Comparison of ENCODE assay signal across 26 cellular contexts in the genomic region with DNA sequence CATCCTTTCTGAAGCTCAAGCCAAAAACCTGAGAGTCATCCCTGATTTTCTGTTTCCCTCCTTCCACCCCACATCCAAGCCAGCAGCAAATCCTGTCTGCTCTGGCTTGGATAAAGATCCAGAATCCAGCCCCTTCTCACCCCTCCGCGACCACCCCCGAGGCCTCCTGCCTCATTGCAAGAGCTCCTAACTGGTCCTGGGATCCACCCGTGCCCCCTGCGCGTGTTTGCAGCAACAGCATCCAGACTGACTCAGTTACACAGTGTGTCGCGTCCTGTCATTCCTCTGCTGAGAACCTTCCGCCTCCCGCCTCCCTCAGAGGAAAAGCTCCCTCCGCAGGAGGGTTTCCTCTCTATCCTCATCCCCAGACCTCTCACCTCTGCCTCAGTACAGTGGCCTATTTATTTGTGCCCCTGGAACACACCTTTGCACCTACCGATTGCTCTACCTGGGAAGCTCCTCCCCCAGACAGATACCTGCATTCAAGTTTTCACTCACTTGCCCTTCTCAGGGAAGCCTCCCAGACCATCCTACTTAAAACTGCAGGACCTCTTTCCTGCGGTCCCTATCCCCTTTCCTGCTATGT. TPM values are rescaled to one million over a fixed set of nuclear protein-coding genes. Genes with fewer than 3 reads are reported as not detected.
DNase-seq lines count a peak whose midpoint lies in the region; ATAC-seq, FAIRE-seq and TF ChIP-seq lines count a peak whose summit lies in the region.
"Had no signal": no experiment of that assay in that cellular context is flagged by ENCODE, and none has a peak within 500 bp of the region (broad histone marks: within the 10 kb centered on the region; RNA-seq: fewer than 3 reads in every experiment).

No MANE protein-coding gene starts in this region.

- FAIRE-seq in HTR-8/SVneo (lab: Jason Lieb, UNC): no peak
- FAIRE-seq: D721Med, keratinocyte, urothelium cell line had no signal

- intact Hi-C loops in IMR-90 (cut with micrococcal nuclease) (no loop called here), sigmoid colon (cut with DNase I) (no loop called here), left colon (cut with DNase I, micrococcal nuclease) (no loop called here)

- H3K79me1 ChIP-seq in IMR-90 (ENCODE audit: low read depth in 1 of 2, low read length in 2 of 2): no peaks in the 10 kb centered on the region

- H3K18ac ChIP-seq in IMR-90 (ENCODE audit: low read depth, low read length): no peak overlapping the region

- 37% methylated on average over 3 of the region's 13 CpGs; no CpG with 5 or more reads in 1 of the 2 experiments for WGBS in IMR-90 (ENCODE audit: extremely low coverage in 2 of 2, insufficient read length in 1 of 2), 2 experiments
- 50 to 60% methylated on average over 13 of the region's 13 CpGs for WGBS in sigmoid colon, 2 donors

- no peak overlapping the region for H3K4me3 ChIP-seq in IMR-90 (ENCODE audit: insufficient read depth, low read depth, low read length)
- peak overlapping the region; percentile 18 for H3K4me3 ChIP-seq in iPS-15b (ENCODE audit: low read depth, low read length)
- no peak overlapping the region for H3K4me3 ChIP-seq in sigmoid colon
- H3K4me3 ChIP-seq: HAP-1 had no signal

- peak overlapping the region; percentile 43 for H2AFZ ChIP-seq in IMR-90 (replicated peaks; ENCODE audit: low read length, poor library complexity)

- TF ChIP-seq EP300 in sigmoid colon (IDR thresholded peaks at IDR 0.05): no peak

- no peak overlapping the region for H4K5ac ChIP-seq in IMR-90 (ENCODE audit: low read depth, low read length)

- TF ChIP-seq POLR2A in IMR-90 (IDR thresholded peaks at IDR 0.05; ENCODE audit: low read depth, low read length) (no peak), sigmoid colon (IDR thresholded peaks at IDR 0.05) (no peak)

- ATAC-seq in IMR-90 (ENCODE audit: low read depth) (no peak), left colon (no peak)
- ATAC-seq: Right ventricle myocardium inferior; SK-N-SH treated with all-trans-retinoic acid at 6 μM for 48 hours; stimulated activated naive B cell treated with anti-CD40 and anti-IgM and Interleukin-4, amounts not matched to agents 10 μg/mL and 1 μg/mL and 100 μg/mL, for 72 hours had no signal

- H2BK5ac ChIP-seq in IMR-90 (ENCODE audit: low read depth, low read length, poor library complexity, severe bottlenecking): no peak overlapping the region

- no peak overlapping the region for H3K4ac ChIP-seq in IMR-90 (ENCODE audit: low read depth, low read length)

- H4K91ac ChIP-seq in IMR-90 (ENCODE audit: insufficient read depth, low read depth, low read length): no peak overlapping the region

- H3K27me3 ChIP-seq in IMR-90 (ENCODE audit: control insufficient read depth, insufficient read depth, low read length) (peaks cover 49% of the 10 kb centered on the region), iPS-15b (ENCODE audit: control insufficient read depth, insufficient read depth, low read length) (peaks cover 41% of the 10 kb centered on the region), sigmoid colon (peaks cover 10 to 35% (median 14%) of the 10 kb centered on the region in 3 donors)

- no peaks in the 10 kb centered on the region; the same call in 1 of the 2 replicates for H4K20me1 ChIP-seq in IMR-90 (ENCODE audit: insufficient read depth, low read length)

- H3K4me1 ChIP-seq in IMR-90 (ENCODE audit: control insufficient read depth, insufficient read depth, low read length) (no peaks in the 10 kb centered on the region; the same call in 1 of the 2 replicates), iPS-15b (ENCODE audit: control insufficient read depth, insufficient read depth, low read length) (peaks cover 7% of the 10 kb centered on the region), sigmoid colon (peaks cover 0 to 10% (median 9%) of the 10 kb centered on the region in 4 donors)
- H3K4me1 ChIP-seq: HAP-1 had no signal

- peak; percentile 37 for DNase-seq in ELF-1 (ENCODE audit: low read depth, low spot score)
- no peak for DNase-seq in IMR-90
- peak; percentile 49 for DNase-seq in sigmoid colon
- no peak for DNase-seq in left colon
- DNase-seq in NCI-H510A treated with DMSO at 0.1 percent for 48 hours (lab: John Stamatoyannopoulos, UW): no peak
- DNase-seq in HTR-8/SVneo (ENCODE audit: insufficient read length, low spot score): no peak
- DNase-seq: activated CD4-positive, alpha-beta T cell treated with anti-CD3 and anti-CD28 coated beads, Interleukin-2, amount 10 ng/mL, durations not matched to agents 7 days and 5 days; activated naive CD4-positive, alpha-beta T cell treated with anti-CD3 and anti-CD28 coated beads, Interleukin-2, amount 10 ng/mL, durations not matched to agents 7 days and 5 days; activated T-cell treated with anti-CD3 and anti-CD28 coated beads, Interleukin-2, amount 50 U/mL, for 24 hours; anterior cingulate cortex; cortex of kidney; NCI-H1105; NCI-H187 treated with DMSO at 0.1 percent for 48 hours; NCI-H524 treated with DMSO at 0.1 percent for 48 hours; stimulated activated CD4-positive, alpha-beta T cell treated with anti-CD3 and anti-CD28 coated beads, Interleukin-4, amount 100 ng/mL, for 4 hours; stimulated activated naive B cell treated with anti-CD40 and anti-IgM and Interleukin-4, amounts not matched to agents 10 μg/mL and 1 μg/mL and 100 μg/mL, for 72 hours had no signal

- no TSS peak for BruUV-seq in IMR-90 (replicated peaks; lab: Mats Ljungman, UMichigan)

- TF ChIP-seq RAD21 in IMR-90 (IDR thresholded peaks at IDR 0.05; ENCODE audit: low read length): no peak

- CTCF ChIA-PET in IMR-90 (lab: Yijun Ruan, JAX): interaction anchor here (1.1 kb wide), 1 partner anchor 15 kb away, joined by 4 read pairs; no protein-coding TSS in a partner anchor

- H2AK9ac ChIP-seq in IMR-90 (replicated peaks; ENCODE audit: low read depth, low read length, poor library complexity): no peak overlapping the region

- H3K9ac ChIP-seq in IMR-90 (ENCODE audit: low read depth, low read length): no peak overlapping the region
- no peak overlapping the region for H3K9ac ChIP-seq in iPS-15b (ENCODE audit: low read depth, low read length)

- POLR2A ChIA-PET in IMR-90 (lab: Charles Lee; ENCODE audit: unreplicated experiment): no interaction called here

- H3K9me3 ChIP-seq in IMR-90 (ENCODE audit: control insufficient read depth, insufficient read depth, low read length): no peaks in the 10 kb centered on the region; the same call in 1 of the 2 replicates
- no peaks in the 10 kb centered on the region for H3K9me3 ChIP-seq in iPS-15b (ENCODE audit: control insufficient read depth, insufficient read depth, low read length)
- no peaks in the 10 kb centered on the region for H3K9me3 ChIP-seq in sigmoid colon
- H3K9me3 ChIP-seq: HAP-1 had no signal

- H2BK15ac ChIP-seq in IMR-90 (ENCODE audit: low read depth, low read length): no peak overlapping the region

- no peak overlapping the region for H3K56ac ChIP-seq in IMR-90 (ENCODE audit: extremely low read depth, insufficient read depth, low read length)

- TF ChIP-seq CTCF in IMR-90 (conservative IDR thresholded peaks at IDR 0.05; ENCODE audit: low read depth, low read length) (no peak), sigmoid colon (IDR thresholded peaks at IDR 0.05) (no peak)

- dilution Hi-C loops in IMR-90 (cut with HindIII; ENCODE audit: low sequenced_read_pairs, unreplicated experiment): no loop called here

- H3K27ac ChIP-seq in IMR-90 (ENCODE audit: insufficient read depth, low read length) (no peak overlapping the region), sigmoid colon (no peak overlapping the region)
- H3K27ac ChIP-seq: C4-2B, VCaP had no signal

- in situ Hi-C loops in IMR-90 (cut with MboI; ENCODE audit: low sequenced_read_pairs): no loop called here

- H2BK120ac ChIP-seq in IMR-90 (ENCODE audit: low read depth, low read length): no peak overlapping the region

- H3K23ac ChIP-seq in IMR-90 (ENCODE audit: low read depth, low read length): no peak overlapping the region

- H4K8ac ChIP-seq in IMR-90 (ENCODE audit: low read depth in 2 of 2, low read length in 2 of 2): no peak overlapping the region

- no peak overlapping the region for H3K4me2 ChIP-seq in IMR-90 (ENCODE audit: low read depth, low read length)

- H3K9me1 ChIP-seq in IMR-90 (ENCODE audit: insufficient read depth, low read length): no peaks in the 10 kb centered on the region

- H3K36me3 ChIP-seq in IMR-90 (ENCODE audit: control insufficient read depth, insufficient read depth, low read length): no peaks in the 10 kb centered on the region
- no peaks in the 10 kb centered on the region for H3K36me3 ChIP-seq in iPS-15b (ENCODE audit: control insufficient read depth, insufficient read depth, low read length)
- H3K36me3 ChIP-seq in sigmoid colon: no peaks in the 10 kb centered on the region
- H3K36me3 ChIP-seq: HAP-1 had no signal

- H2AK5ac ChIP-seq in IMR-90 (ENCODE audit: low read depth, low read length): no peak overlapping the region

- no peak overlapping the region for H2BK20ac ChIP-seq in IMR-90 (ENCODE audit: low read depth, low read length)

- no peak overlapping the region for H3K14ac ChIP-seq in IMR-90 (replicated peaks; ENCODE audit: low read depth, low read length)

TF ChIP-seq in IMR-90, 13 proteins besides CTCF, POLR2A, EP300 and RAD21 (continues in another document):
- no peak for TF ChIP-seq SMC3 (IDR thresholded peaks at IDR 0.05; ENCODE audit: low read depth, low read length)
- TF ChIP-seq MAZ (IDR thresholded peaks at IDR 0.05; ENCODE audit: borderline replicate concordance, low read depth, low read length): no peak
- no peak for TF ChIP-seq RCOR1 (IDR thresholded peaks at IDR 0.05; ENCODE audit: insufficient replicate concordance, low read length)
- no peak for TF ChIP-seq NFE2L2 (IDR thresholded peaks at IDR 0.05; ENCODE audit: low read depth, low read length)
- no peak for TF ChIP-seq CEBPB (IDR thresholded peaks at IDR 0.05; ENCODE audit: low read depth, low read length)
- no peak for TF ChIP-seq BHLHE40 (IDR thresholded peaks at IDR 0.05; ENCODE audit: low read depth, low read length)
- TF ChIP-seq, protein P1, sequence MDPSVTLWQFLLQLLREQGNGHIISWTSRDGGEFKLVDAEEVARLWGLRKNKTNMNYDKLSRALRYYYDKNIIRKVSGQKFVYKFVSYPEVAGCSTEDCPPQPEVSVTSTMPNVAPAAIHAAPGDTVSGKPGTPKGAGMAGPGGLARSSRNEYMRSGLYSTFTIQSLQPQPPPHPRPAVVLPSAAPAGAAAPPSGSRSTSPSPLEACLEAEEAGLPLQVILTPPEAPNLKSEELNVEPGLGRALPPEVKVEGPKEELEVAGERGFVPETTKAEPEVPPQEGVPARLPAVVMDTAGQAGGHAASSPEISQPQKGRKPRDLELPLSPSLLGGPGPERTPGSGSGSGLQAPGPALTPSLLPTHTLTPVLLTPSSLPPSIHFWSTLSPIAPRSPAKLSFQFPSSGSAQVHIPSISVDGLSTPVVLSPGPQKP (IDR thresholded peaks at IDR 0.05; ENCODE audit: borderline replicate concordance, low read depth, low read length): no peak
- TF ChIP-seq FOS (IDR thresholded peaks at IDR 0.05; ENCODE audit: low read depth, low read length): no peak

RNA-seq across cellular contexts. Expression of a gene that starts 21.6 kb away (rescaled TPM):
- not detected in 2 replicates for total RNA-seq in IMR-90 (2012; rRNA removed)
- polyA plus RNA-seq in IMR-90 (2012; rRNA removed): 0.03 TPM in 1 of 2 replicates, not detected in the other
- not detected in 2 replicates for polyA plus RNA-seq in IMR-90 (2012; cell fraction: cytosol; rRNA removed)
- 0.03 TPM in 1 of 2 replicates, not detected in the other for polyA plus RNA-seq in IMR-90 (2012; cell fraction: nucleus; rRNA removed; ENCODE audit: low replicate concordance)
- total RNA-seq in sigmoid colon: 1 to 10 TPM in 3 of 4 donors, under 1 TPM in 1; 0.66 to 4.7 (median 1.5) TPM
- polyA plus RNA-seq in sigmoid colon: 1 to 10 TPM in 1 of 3 donors, not detected in 2; 1.1 TPM
- total RNA-seq in left colon: 1 to 10 TPM in 1 of 2 donors, under 1 TPM in 1; 0.31 to 1.0 TPM
- total RNA-seq: activated CD4-positive, alpha-beta T cell treated with anti-CD3 and anti-CD28 coated beads, Interleukin-2, amount 10 ng/mL, durations not matched to agents 7 days and 5 days; mononuclear cell had no signal

Comparison
In these comparisons a context has a peak if more than half of its experiments do, and no peak if none do; other contexts are left out.
1. DNase-seq: peak in ELF-1 (single experiment) and sigmoid colon (single experiment); none in IMR-90 (single experiment), left colon (0 of 2), NCI-H510A treated with DMSO at 0.1 percent for 48 hours (single experiment) and HTR-8/SVneo (single experiment).